15 cellular contexts compared by ENCODE assay signal in the genomic region with DNA sequence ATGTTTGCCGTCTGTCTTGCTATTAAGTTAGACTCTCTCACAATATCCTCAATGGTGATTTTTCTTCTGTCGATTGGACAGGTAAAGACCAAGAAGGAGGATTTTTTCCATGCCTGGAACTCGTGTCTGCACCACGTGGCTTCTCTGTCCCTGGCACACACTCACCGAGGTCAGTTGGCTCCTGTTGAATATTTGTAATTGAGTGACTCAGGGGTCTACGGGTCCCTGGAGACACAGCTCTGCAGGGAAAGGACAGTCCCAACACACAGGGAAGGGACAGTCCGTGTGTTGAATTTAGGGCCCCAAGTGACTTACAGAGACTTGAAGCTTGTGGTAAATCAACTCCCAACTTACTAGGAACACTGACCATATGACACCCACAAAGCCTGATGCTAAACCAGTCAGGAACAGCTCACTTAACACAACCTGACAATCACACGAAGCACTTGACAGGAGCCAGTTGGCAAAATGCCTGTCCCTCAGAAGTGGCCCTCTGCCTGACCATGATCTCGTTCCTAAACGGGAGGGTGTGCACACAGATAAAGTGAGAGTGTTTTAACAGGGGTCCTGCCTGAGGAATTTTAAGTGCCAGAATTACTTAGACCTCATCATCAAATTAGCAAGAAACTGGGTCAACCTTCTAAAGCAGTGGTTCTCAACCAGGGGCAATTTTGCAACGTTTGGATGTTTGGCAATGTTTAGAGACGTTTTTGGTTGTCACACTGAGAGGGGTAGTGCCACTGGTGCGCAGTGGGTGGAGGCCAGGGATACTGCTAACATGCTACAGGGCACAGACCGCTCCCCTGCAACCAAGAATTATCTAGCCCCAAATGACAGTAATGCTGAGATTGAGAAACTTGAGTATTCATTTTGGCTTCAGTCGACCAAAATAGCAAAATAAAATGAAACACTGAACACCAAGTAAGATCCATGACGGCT.
DNase-seq lines count a peak whose midpoint lies in the region; ATAC-seq, FAIRE-seq and TF ChIP-seq lines count a peak whose summit lies in the region.
"Had no signal": no experiment of that assay in that cellular context is flagged by ENCODE, and none has a peak within 500 bp of the region (broad histone marks: within the 10 kb centered on the region; RNA-seq: fewer than 3 reads in every experiment).

No MANE protein-coding gene starts in this region.

- intact Hi-C loops in dendritic cell treated with granulocyte-macrophage colony-stimulating factor and Interleukin-4, amounts not matched to agents 40 ng/mL and 50 ng/mL, for 4 days (cut with micrococcal nuclease), result no loop called here

- H3K27me3 ChIP-seq in MM.1S (replicated peaks; ENCODE audit: insufficient read depth, low read length), result no peaks in the 10 kb centered on the region
- H3K27me3 ChIP-seq: vagina had no signal

- H3K4me3 Mint-ChIP-seq in dendritic cell treated with granulocyte-macrophage colony-stimulating factor and Interleukin-4, amounts not matched to agents 40 ng/mL and 50 ng/mL, for 4 days, result no peak overlapping the region
- H3K4me3 Mint-ChIP-seq: stimulated activated naive CD8-positive, alpha-beta T cell treated with anti-CD3 and anti-CD28 coated beads, Interleukin-15, Interleukin-2, amounts not matched to agents 100 ng/mL and 50 ng/mL, for 24 hours; T-cell had no signal

- H3K9me2 ChIP-seq in MM.1S (replicated peaks; ENCODE audit: insufficient read depth, low read length), result no peaks in the 10 kb centered on the region

- H3K36me3 Mint-ChIP-seq in dendritic cell treated with granulocyte-macrophage colony-stimulating factor and Interleukin-4, amounts not matched to agents 40 ng/mL and 50 ng/mL, for 4 days (ENCODE audit: low read depth), result no peaks in the 10 kb centered on the region
- H3K36me3 Mint-ChIP-seq: T-cell had no signal

- no peak overlapping the region for H3K9ac ChIP-seq in MM.1S (ENCODE audit: low read length)

- H3K4me3 ChIP-seq in MM.1S (ENCODE audit: low read length), result no peak overlapping the region
- H3K4me3 ChIP-seq: vagina had no signal

- FAIRE-seq in urothelium cell line (lab: Jason Lieb, UNC), result peak; percentile 40
- FAIRE-seq in HTR-8/SVneo (lab: Jason Lieb, UNC), result no peak

- no peaks in the 10 kb centered on the region for H3K79me2 ChIP-seq in MM.1S (ENCODE audit: low read length)

- no peaks in the 10 kb centered on the region for H3F3A ChIP-seq in MM.1S (ENCODE audit: insufficient read depth, low read length)

- no peaks in the 10 kb centered on the region for H3K9me3 ChIP-seq in MM.1S (replicated peaks; ENCODE audit: insufficient read depth, low read length)
- H3K9me3 ChIP-seq: vagina had no signal

- ATAC-seq in left lobe of liver (peak; percentile 70), HG03135 (IDR thresholded peaks at IDR 0.05; ENCODE audit: unreplicated experiment) (no peak)
- ATAC-seq: T-cell had no signal

- H3K9me3 Mint-ChIP-seq in dendritic cell treated with granulocyte-macrophage colony-stimulating factor and Interleukin-4, amounts not matched to agents 40 ng/mL and 50 ng/mL, for 4 days, result no peaks in the 10 kb centered on the region
- H3K9me3 Mint-ChIP-seq: stimulated activated naive CD8-positive, alpha-beta T cell treated with anti-CD3 and anti-CD28 coated beads, Interleukin-15, Interleukin-2, amounts not matched to agents 100 ng/mL and 50 ng/mL, for 24 hours; T-cell had no signal

- peak overlapping the region; percentile 64 for H3K27ac Mint-ChIP-seq in dendritic cell treated with granulocyte-macrophage colony-stimulating factor and Interleukin-4, amounts not matched to agents 40 ng/mL and 50 ng/mL, for 4 days
- H3K27ac Mint-ChIP-seq: stimulated activated naive CD8-positive, alpha-beta T cell treated with anti-CD3 and anti-CD28 coated beads, Interleukin-15, Interleukin-2, amounts not matched to agents 100 ng/mL and 50 ng/mL, for 24 hours; T-cell had no signal

- TF ChIP-seq CTCF in MM.1S (IDR thresholded peaks at IDR 0.05; ENCODE audit: low read length), result no peak

- no peaks in the 10 kb centered on the region for H4K20me1 ChIP-seq in MM.1S (ENCODE audit: insufficient read depth, low read length)

- no peak overlapping the region for H2AFZ ChIP-seq in MM.1S (ENCODE audit: low read length)

- no peak overlapping the region for H3K4me2 ChIP-seq in MM.1S (ENCODE audit: low read depth, low read length)

- H3K36me3 ChIP-seq in MM.1S (replicated peaks; ENCODE audit: insufficient read depth, low read length), result no peaks in the 10 kb centered on the region
- H3K36me3 ChIP-seq: vagina, WERI-Rb-1 had no signal

- peaks cover 20% of the 10 kb centered on the region for H3K4me1 ChIP-seq in MM.1S (ENCODE audit: low read length)
- H3K4me1 ChIP-seq: vagina had no signal

- H3K27me3 Mint-ChIP-seq in dendritic cell treated with granulocyte-macrophage colony-stimulating factor and Interleukin-4, amounts not matched to agents 40 ng/mL and 50 ng/mL, for 4 days, result peaks cover 3% of the 10 kb centered on the region

- peak; percentile 56 for DNase-seq in SIG-M5 treated with dmso at 0.1 percent for 504 hours (lab: John Stamatoyannopoulos, UW; ENCODE audit: unreplicated experiment)
- DNase-seq in SIG-M5 (lab: John Stamatoyannopoulos, UW), result no peak
- no peak for DNase-seq in left lobe of liver (ENCODE audit: low spot score)
- DNase-seq in urothelium cell line (ENCODE audit: low spot score), result no peak
- DNase-seq in MM.1S, result no peak
- DNase-seq in HTR-8/SVneo (ENCODE audit: insufficient read length, low spot score), result no peak
- DNase-seq: NCI-H1092, NCI-H2227 treated with DMSO at 0.1 percent for 48 hours, posterior cingulate gyrus, T-cell, WERI-Rb-1 had no signal

- peaks cover 72% of the 10 kb centered on the region for H3K4me1 Mint-ChIP-seq in dendritic cell treated with granulocyte-macrophage colony-stimulating factor and Interleukin-4, amounts not matched to agents 40 ng/mL and 50 ng/mL, for 4 days (ENCODE audit: low read depth)

- no peak overlapping the region for H3K27ac ChIP-seq in MM.1S (ENCODE audit: low read length)
- H3K27ac ChIP-seq: vagina, WERI-Rb-1 had no signal
